In the genomic region with DNA sequence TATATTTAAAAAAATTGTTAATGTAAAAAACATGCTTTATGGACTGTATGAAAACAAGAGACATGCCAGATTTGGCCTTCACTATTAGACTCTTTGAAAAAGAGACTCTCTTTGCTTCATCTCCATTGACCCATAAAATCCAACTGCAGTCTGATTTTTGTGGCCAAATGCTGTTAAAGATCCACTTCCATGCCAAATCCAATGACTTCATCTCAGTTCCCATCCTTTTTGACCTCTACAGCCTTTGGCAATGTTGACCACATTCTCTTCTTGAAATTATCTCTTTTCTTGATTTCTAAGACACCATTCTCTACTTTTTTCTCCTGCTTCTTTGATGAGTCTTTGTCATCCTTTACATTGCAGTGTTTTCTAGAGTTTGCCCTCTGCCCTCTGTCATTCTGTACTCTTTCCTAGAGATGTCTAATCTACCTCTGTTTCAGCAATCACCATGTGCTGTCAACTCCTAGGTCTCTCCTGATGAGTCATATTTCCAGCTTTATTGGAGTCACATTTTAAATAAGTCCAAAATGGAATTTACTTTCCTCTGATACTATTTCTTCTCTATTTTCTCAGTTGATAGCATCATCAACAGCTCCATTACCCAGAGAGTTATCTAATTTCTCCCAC, we compare ENCODE assay signal across 16 cellular contexts. TPM values are rescaled to one million over a fixed set of nuclear protein-coding genes. Genes with fewer than 3 reads are reported as not detected.
A peak's percentile ranks its signal among the peaks of the same experiment; 100 is the strongest.
DNase-seq lines count a peak whose midpoint lies in the region; ATAC-seq and TF ChIP-seq lines count a peak whose summit lies in the region.
"Had no signal": no experiment of that assay in that cellular context is flagged by ENCODE, and none has a peak within 500 bp of the region (broad histone marks: within the 10 kb centered on the region; RNA-seq: fewer than 3 reads in every experiment).

No MANE protein-coding gene starts in this region.

- H3K27ac ChIP-seq in left ventricle myocardium inferior (replicated peaks) = no peak overlapping the region
- H3K27ac ChIP-seq: BLaER1 treated with 17β-estradiol and CSF1 and Interleukin-3, amounts not matched to agents 10 nM and 100 nM; KMS-11 had no signal

- H3K4me1 Mint-ChIP-seq in activated T-helper 17 cell treated with anti-CD3 and anti-CD28 coated beads, Interleukin-2, amount 50 U/mL, for 72 hours = no peaks in the 10 kb centered on the region
- H3K4me1 Mint-ChIP-seq: GM23338 had no signal

- intact Hi-C loops in left ventricle myocardium inferior (cut with micrococcal nuclease) = no loop called here

- H3K36me3 Mint-ChIP-seq in activated T-helper 17 cell treated with anti-CD3 and anti-CD28 coated beads, Interleukin-2, amount 50 U/mL, for 72 hours (ENCODE audit: low read depth) = no peaks in the 10 kb centered on the region

- peaks cover 12% of the 10 kb centered on the region for H3K27me3 Mint-ChIP-seq in activated T-helper 17 cell treated with anti-CD3 and anti-CD28 coated beads, Interleukin-2, amount 50 U/mL, for 72 hours

- ATAC-seq in activated T-helper 17 cell treated with anti-CD3 and anti-CD28 coated beads, Interleukin-2, amount 50 U/mL, for 72 hours (replicated peaks) = no peak
- ATAC-seq: GM23338, Panc1 had no signal

- no peak overlapping the region for H3K27ac Mint-ChIP-seq in activated T-helper 17 cell treated with anti-CD3 and anti-CD28 coated beads, Interleukin-2, amount 50 U/mL, for 72 hours
- H3K27ac Mint-ChIP-seq: GM23338 had no signal

- no peaks in the 10 kb centered on the region for H3K36me3 ChIP-seq in left ventricle myocardium inferior
- H3K36me3 ChIP-seq: BLaER1 treated with 17β-estradiol and CSF1 and Interleukin-3, amounts not matched to agents 10 nM and 100 nM had no signal

- H3K27me3 ChIP-seq in left ventricle myocardium inferior (ENCODE audit: low read depth) = peaks cover 13% of the 10 kb centered on the region
- H3K27me3 ChIP-seq: BLaER1 treated with 17β-estradiol and CSF1 and Interleukin-3, amounts not matched to agents 10 nM and 100 nM had no signal

- peaks cover 11% of the 10 kb centered on the region for H3K9me3 ChIP-seq in left ventricle myocardium inferior (replicated peaks)

- H3K4me1 ChIP-seq in left ventricle myocardium inferior = no peaks in the 10 kb centered on the region
- H3K4me1 ChIP-seq: BLaER1 treated with 17β-estradiol and CSF1 and Interleukin-3, amounts not matched to agents 10 nM and 100 nM had no signal

- no peaks in the 10 kb centered on the region for H3K9me3 Mint-ChIP-seq in activated T-helper 17 cell treated with anti-CD3 and anti-CD28 coated beads, Interleukin-2, amount 50 U/mL, for 72 hours

- no peak overlapping the region for H3K4me3 Mint-ChIP-seq in activated T-helper 17 cell treated with anti-CD3 and anti-CD28 coated beads, Interleukin-2, amount 50 U/mL, for 72 hours
- H3K4me3 Mint-ChIP-seq: GM23338 had no signal

- TF ChIP-seq CTCF in left ventricle myocardium inferior (IDR thresholded peaks at IDR 0.05; ENCODE audit: borderline replicate concordance) = no peak

- DNase-seq in HS-5 (ENCODE audit: low read depth) (peak; percentile 13), amniotic epithelial cell (ENCODE audit: low read depth) (peak; percentile 19), fibroblast of peridontal ligament (ENCODE audit: extremely low read depth) (peak; percentile 37), left ventricle myocardium inferior (no peak), cerebellar nuclear complex (lab: John Stamatoyannopoulos, UW) (no peak), ureter (ENCODE audit: low spot score) (no peak)
- DNase-seq: NCI-H1105 treated with DMSO at 0.1 percent for 48 hours, NCI-H2029, NCI-H510A, NCI-H82, Right ventricle myocardium superior had no signal

- no peak overlapping the region for H3K4me3 ChIP-seq in left ventricle myocardium inferior
- H3K4me3 ChIP-seq: BLaER1 treated with 17β-estradiol and CSF1 and Interleukin-3, amounts not matched to agents 10 nM and 100 nM; GM23338 had no signal

RNA-seq across cellular contexts. Expression of a gene that starts 2.4 kb away (rescaled TPM):
- total RNA-seq in activated T-helper 17 cell treated with anti-CD3 and anti-CD28 coated beads, Interleukin-2, amount 50 U/mL, for 72 hours = not detected
- total RNA-seq in left ventricle myocardium inferior (not detected), ureter (not detected)
- total RNA-seq: GM23338, Right ventricle myocardium superior had no signal

Comparison
In these comparisons a context has a peak if more than half of its experiments do, and no peak if none do; other contexts are left out.
1. DNase-seq: peak in HS-5 (single experiment), amniotic epithelial cell (single experiment) and fibroblast of peridontal ligament (single experiment); none in left ventricle myocardium inferior (single experiment), cerebellar nuclear complex (0 of 2) and ureter (single experiment).